24 cellular contexts compared by ENCODE assay signal in genomic region chr15:96255599-96255998, GRCh38.
DNase-seq lines count a peak whose midpoint lies in the region; ATAC-seq and TF ChIP-seq lines count a peak whose summit lies in the region.
"Had no signal": no experiment of that assay in that cellular context is flagged by ENCODE, and none has a peak within 500 bp of the region (broad histone marks: within the 10 kb centered on the region; RNA-seq: fewer than 3 reads in every experiment).

No MANE protein-coding gene starts in this region.

- no peak overlapping the region for H3K27ac Mint-ChIP-seq in CD8-positive, alpha-beta T cell
- H3K27ac Mint-ChIP-seq: B cell; CD4-positive, alpha-beta T cell; CD8-positive, alpha-beta memory T cell had no signal

- H3K4me1 ChIP-seq in OCI-LY3 (ENCODE audit: low read length) (peaks cover 36% of the 10 kb centered on the region), SJCRH30 (no peaks in the 10 kb centered on the region)
- no peaks in the 10 kb centered on the region for H3K4me1 ChIP-seq in CD8-positive, alpha-beta T cell (ENCODE audit: insufficient read depth, low read length)
- H3K4me1 ChIP-seq: BLaER1 treated with 17β-estradiol and CSF1 and Interleukin-3, amounts not matched to agents 10 nM and 100 nM had no signal

- H3K4me3 ChIP-seq in OCI-LY3 (ENCODE audit: low read length) (no peak overlapping the region), SJCRH30 (no peak overlapping the region)
- H3K4me3 ChIP-seq in CD8-positive, alpha-beta T cell (ENCODE audit: low read depth, low read length): no peak overlapping the region
- H3K4me3 ChIP-seq: A549; BLaER1 treated with 17β-estradiol and CSF1 and Interleukin-3, amounts not matched to agents 10 nM and 100 nM had no signal

- TF ChIP-seq CTCF in OCI-LY3 (IDR thresholded peaks at IDR 0.05; ENCODE audit: low read depth, low read length): no peak
- no peak for TF ChIP-seq CTCF in CD8-positive, alpha-beta T cell (IDR thresholded peaks at IDR 0.05)

- H3K4me2 ChIP-seq in OCI-LY3 (ENCODE audit: low read length): peak overlapping the region; percentile 9
- H3K4me2 ChIP-seq: A549; BLaER1 treated with 17β-estradiol and CSF1 and Interleukin-3, amounts not matched to agents 10 nM and 100 nM had no signal

- POLR2A ChIA-PET in CD8-positive, alpha-beta T cell (lab: Charles Lee): no interaction called here

- H4K20me1 ChIP-seq in OCI-LY3 (ENCODE audit: insufficient read depth, low read length): no peaks in the 10 kb centered on the region
- H4K20me1 ChIP-seq: BLaER1 treated with 17β-estradiol and CSF1 and Interleukin-3, amounts not matched to agents 10 nM and 100 nM had no signal

- H3K79me2 ChIP-seq in OCI-LY3 (ENCODE audit: low read length): no peaks in the 10 kb centered on the region

- no peaks in the 10 kb centered on the region for H3K4me1 Mint-ChIP-seq in CD8-positive, alpha-beta T cell (ENCODE audit: low read depth)
- H3K4me1 Mint-ChIP-seq: B cell; CD8-positive, alpha-beta memory T cell had no signal

- H3K27me3 ChIP-seq in OCI-LY3 (ENCODE audit: low read depth, low read length): peaks cover 21% of the 10 kb centered on the region
- H3K27me3 ChIP-seq in CD8-positive, alpha-beta T cell (ENCODE audit: insufficient read depth, low read length): no peaks in the 10 kb centered on the region
- H3K27me3 ChIP-seq in SJCRH30: no peaks in the 10 kb centered on the region
- H3K27me3 ChIP-seq: BLaER1 treated with 17β-estradiol and CSF1 and Interleukin-3, amounts not matched to agents 10 nM and 100 nM had no signal

- no peak for DNase-seq in activated naive CD4-positive, alpha-beta T cell treated with Interleukin-2 at 50 U/mL for 16 hours
- DNase-seq in CD8-positive, alpha-beta T cell: no peak
- DNase-seq in SJCRH30 (no peak), Right ventricle myocardium superior (no peak)
- DNase-seq: AML-193; CD4-positive, alpha-beta T cell; CD8-positive, alpha-beta memory T cell; COR-L47; DMS 273 treated with DMSO at 0.1 percent for 48 hours; DMS153; DMS53; DMS79; DND-41; EL; GDM1 had no signal

- H3K27ac ChIP-seq in OCI-LY3 (ENCODE audit: low read length) (no peak overlapping the region), SJCRH30 (no peak overlapping the region)
- H3K27ac ChIP-seq in CD8-positive, alpha-beta T cell (ENCODE audit: low read depth, low read length): no peak overlapping the region
- H3K27ac ChIP-seq: 22Rv1; A549; BLaER1 treated with 17β-estradiol and CSF1 and Interleukin-3, amounts not matched to agents 10 nM and 100 nM; C4-2B had no signal

- H3K4me3 Mint-ChIP-seq in CD8-positive, alpha-beta T cell: no peak overlapping the region
- H3K4me3 Mint-ChIP-seq: B cell; CD4-positive, alpha-beta T cell; CD8-positive, alpha-beta memory T cell had no signal

- no peaks in the 10 kb centered on the region for H3K9me3 ChIP-seq in OCI-LY3 (ENCODE audit: insufficient read depth, low read length)
- H3K9me3 ChIP-seq in CD8-positive, alpha-beta T cell (ENCODE audit: low read length): no peaks in the 10 kb centered on the region
- no peaks in the 10 kb centered on the region for H3K9me3 ChIP-seq in SJCRH30 (replicated peaks)
- H3K9me3 ChIP-seq: A549; BLaER1 treated with 17β-estradiol and CSF1 and Interleukin-3, amounts not matched to agents 10 nM and 100 nM had no signal

- no peaks in the 10 kb centered on the region for H3K36me3 ChIP-seq in OCI-LY3 (replicated peaks; ENCODE audit: low read depth, low read length)
- H3K36me3 ChIP-seq in CD8-positive, alpha-beta T cell (ENCODE audit: insufficient read depth, low read length): no peaks in the 10 kb centered on the region
- 0 out of 2 replicates have a peak, but pooled peaks cover 4% of the 10 kb centered on the region for H3K36me3 ChIP-seq in SJCRH30
- H3K36me3 ChIP-seq: BLaER1 treated with 17β-estradiol and CSF1 and Interleukin-3, amounts not matched to agents 10 nM and 100 nM had no signal

- no peak overlapping the region for H2AFZ ChIP-seq in OCI-LY3 (ENCODE audit: low read depth, low read length)

- no peaks in the 10 kb centered on the region for H3K9me3 Mint-ChIP-seq in CD8-positive, alpha-beta T cell
- H3K9me3 Mint-ChIP-seq: CD4-positive, alpha-beta T cell had no signal

- H3K9ac ChIP-seq in OCI-LY3 (ENCODE audit: low read length): no peak overlapping the region
- H3K9ac ChIP-seq: BLaER1 treated with 17β-estradiol and CSF1 and Interleukin-3, amounts not matched to agents 10 nM and 100 nM had no signal

- H3K27me3 Mint-ChIP-seq in CD8-positive, alpha-beta T cell (ENCODE audit: low read depth): peaks cover 4% of the 10 kb centered on the region
- H3K27me3 Mint-ChIP-seq: B cell had no signal

- ATAC-seq in GM18868 (IDR thresholded peaks at IDR 0.05; ENCODE audit: unreplicated experiment) (peak; percentile 63), GM19468 (IDR thresholded peaks at IDR 0.05; ENCODE audit: extremely low read depth, unreplicated experiment) (peak; percentile 25), HG02759 (IDR thresholded peaks at IDR 0.05; ENCODE audit: unreplicated experiment) (peak; percentile 63), Right ventricle myocardium superior (ENCODE audit: poor library complexity) (no peak)
- no peak for ATAC-seq in CD8-positive, alpha-beta T cell
- ATAC-seq: A549 had no signal

- intact Hi-C loops in CD8-positive, alpha-beta T cell (cut with DNase I, micrococcal nuclease): no loop called here
- intact Hi-C loops in Right ventricle myocardium superior (cut with DNase I): no loop called here

- CTCF ChIA-PET in CD8-positive, alpha-beta T cell (lab: Charles Lee): interaction anchor here (0.6 kb wide), 1 partner anchor 94 kb away, joined by 3 read pairs; no protein-coding TSS in a partner anchor

- no peaks in the 10 kb centered on the region for H3K36me3 Mint-ChIP-seq in CD8-positive, alpha-beta T cell
- H3K36me3 Mint-ChIP-seq: CD8-positive, alpha-beta memory T cell had no signal

Comparison
In these comparisons a context has a peak if more than half of its experiments do, and no peak if none do; other contexts are left out.
1. ATAC-seq: peak in GM18868 (single experiment), GM19468 (single experiment) and HG02759 (single experiment); none in CD8-positive, alpha-beta T cell (single experiment) and Right ventricle myocardium superior (single experiment).